17 cellular contexts compared by ENCODE assay signal in genomic region chr9:14352549-14352948, GRCh38. TPM values are rescaled to one million over a fixed set of nuclear protein-coding genes. Genes with fewer than 3 reads are reported as not detected.
DNase-seq lines count a peak whose midpoint lies in the region; ATAC-seq and TF ChIP-seq lines count a peak whose summit lies in the region.
"Had no signal": no experiment of that assay in that cellular context is flagged by ENCODE, and none has a peak within 500 bp of the region (broad histone marks: within the 10 kb centered on the region; RNA-seq: fewer than 3 reads in every experiment).

No MANE protein-coding gene starts in this region.

- H2BK12ac ChIP-seq in mesenchymal stem cell (ENCODE audit: low read length in 2 of 2) = no peak overlapping the region

- no peak overlapping the region for H4K8ac ChIP-seq in mesenchymal stem cell (ENCODE audit: low read length)

- H3K27ac Mint-ChIP-seq in CD14-positive monocyte = no peak overlapping the region
- H3K27ac Mint-ChIP-seq: activated CD8-positive, alpha-beta memory T cell treated with anti-CD3 and anti-CD28 coated beads, Interleukin-2, amount 10 ng/mL, durations not matched to agents 7 days and 5 days; activated naive CD4-positive, alpha-beta T cell treated with anti-CD3 and anti-CD28 coated beads, Interleukin-2, amount 50 U/mL, for 72 hours; stimulated activated memory B cell treated with anti-CD40 and anti-IgM and Interleukin-4, amounts not matched to agents 10 μg/mL and 1 μg/mL and 100 μg/mL, for 72 hours had no signal

- no peak overlapping the region for H3K4me2 ChIP-seq in mesenchymal stem cell (ENCODE audit: low read length, poor library complexity, severe bottlenecking)

- H2AFZ ChIP-seq in ACC112 (ENCODE audit: low read length, unreplicated experiment) (peak overlapping the region; percentile 27), mesenchymal stem cell (ENCODE audit: low read depth, low read length) (no peak overlapping the region)

- peaks cover 2% of the 10 kb centered on the region for H3K4me1 Mint-ChIP-seq in CD14-positive monocyte

- H3K27me3 Mint-ChIP-seq in CD14-positive monocyte (ENCODE audit: low read depth in 3 of 3) = peaks cover 17 to 32% (median 18%) of the 10 kb centered on the region in 3 donors

- H3K23ac ChIP-seq in mesenchymal stem cell (ENCODE audit: low read length in 2 of 2) = no peak overlapping the region

- H2AK5ac ChIP-seq in mesenchymal stem cell (ENCODE audit: low read length, severe bottlenecking) = no peak overlapping the region

- H2BK15ac ChIP-seq in mesenchymal stem cell (ENCODE audit: low read depth, poor library complexity, severe bottlenecking) = no peak overlapping the region

- DNase-seq in DMS53 treated with DMSO at 0.1 percent for 48 hours (lab: John Stamatoyannopoulos, UW; ENCODE audit: unreplicated experiment) = peak; percentile 6
- peak; percentile 9 for DNase-seq in mesenchymal stem cell
- no peak for DNase-seq in CD14-positive monocyte (ENCODE audit: low spot score)
- DNase-seq: activated CD8-positive, alpha-beta memory T cell treated with anti-CD3 and anti-CD28 coated beads, Interleukin-2, amount 10 ng/mL, durations not matched to agents 7 days and 5 days; C1 segment of cervical spinal cord; colonic mucosa; NK-92 treated with Interleukin-12 subunit alpha and Interleukin-12 subunit beta, amount 100 ng/mL, for 24 hours; stimulated activated CD4-positive, alpha-beta T cell treated with anti-CD3 and anti-CD28 coated beads, Interleukin-4, amount 100 ng/mL, for 24 hours; WERI-Rb-1 had no signal

- H3K14ac ChIP-seq in mesenchymal stem cell (ENCODE audit: low read length in 2 of 2) = peak overlapping the region in 1 of 2 experiments; percentile 39

- H3K27me3 ChIP-seq in ACC112 (ENCODE audit: insufficient read depth, low read length) (peaks cover 7% of the 10 kb centered on the region; the same call in 1 of the 2 replicates), mesenchymal stem cell (ENCODE audit: control insufficient read depth in 1 of 2, insufficient read depth in 1 of 2, low read length in 2 of 2) (peaks cover 61 to 91% of the 10 kb centered on the region in 2 experiments)

- peak overlapping the region in 1 of 2 experiments; percentile 61 for H3K18ac ChIP-seq in mesenchymal stem cell (ENCODE audit: low read depth in 1 of 2, low read length in 2 of 2)

- no peak overlapping the region for H4K91ac ChIP-seq in mesenchymal stem cell (ENCODE audit: low read length)

- H3K4me1 ChIP-seq in ACC112 (ENCODE audit: control insufficient read depth, insufficient read depth, low read length, unreplicated experiment) (peaks cover 23% of the 10 kb centered on the region), mesenchymal stem cell (ENCODE audit: control insufficient read depth, insufficient read depth, low read depth, low read length) (peaks cover 18% of the 10 kb centered on the region)

- H3K9me3 Mint-ChIP-seq in CD14-positive monocyte = peaks cover 0 to 12% (median 0%) of the 10 kb centered on the region in 7 donors
- H3K9me3 Mint-ChIP-seq: activated naive CD4-positive, alpha-beta T cell treated with anti-CD3 and anti-CD28 coated beads, Interleukin-2, amount 50 U/mL, for 72 hours; stimulated activated memory B cell treated with anti-CD40 and anti-IgM and Interleukin-4, amounts not matched to agents 10 μg/mL and 1 μg/mL and 100 μg/mL, for 72 hours had no signal

- H3K27ac ChIP-seq in ACC112 (ENCODE audit: low read depth, low read length) = no peak overlapping the region
- peak overlapping the region; percentile 76 for H3K27ac ChIP-seq in angular gyrus (ENCODE audit: low read depth, low read length)
- H3K27ac ChIP-seq in mesenchymal stem cell (ENCODE audit: low read length, poor library complexity, severe bottlenecking) = no peak overlapping the region
- H3K27ac ChIP-seq: colonic mucosa, SK-N-MC, WERI-Rb-1 had no signal

- no peaks in the 10 kb centered on the region for H3K9me3 ChIP-seq in mesenchymal stem cell (ENCODE audit: control insufficient read depth, low read length)
- H3K9me3 ChIP-seq: colonic mucosa had no signal

- H3K9ac ChIP-seq in mesenchymal stem cell (ENCODE audit: low read length) = peak overlapping the region; percentile 21

- no peak overlapping the region for H2BK5ac ChIP-seq in mesenchymal stem cell (ENCODE audit: low read depth, low read length, poor library complexity, severe bottlenecking)

- no peak overlapping the region for H2BK120ac ChIP-seq in mesenchymal stem cell (ENCODE audit: low read depth, low read length)

- ATAC-seq in GM21390 (IDR thresholded peaks at IDR 0.05; ENCODE audit: unreplicated experiment) (no peak), HG03135 (IDR thresholded peaks at IDR 0.05; ENCODE audit: unreplicated experiment) (no peak), GM19467 (IDR thresholded peaks at IDR 0.05; ENCODE audit: unreplicated experiment) (no peak)

- no peaks in the 10 kb centered on the region for H3K36me3 Mint-ChIP-seq in CD14-positive monocyte
- H3K36me3 Mint-ChIP-seq: stimulated activated memory B cell treated with anti-CD40 and anti-IgM and Interleukin-4, amounts not matched to agents 10 μg/mL and 1 μg/mL and 100 μg/mL, for 72 hours had no signal

- intact Hi-C loops in CD14-positive monocyte (cut with micrococcal nuclease) = loop anchor here (5.0 kb wide), 1 partner anchor 925 kb away; no protein-coding TSS in a partner anchor

- H3K4me3 Mint-ChIP-seq in CD14-positive monocyte = no peak overlapping the region
- H3K4me3 Mint-ChIP-seq: activated CD8-positive, alpha-beta memory T cell treated with anti-CD3 and anti-CD28 coated beads, Interleukin-2, amount 10 ng/mL, durations not matched to agents 7 days and 5 days; stimulated activated memory B cell treated with anti-CD40 and anti-IgM and Interleukin-4, amounts not matched to agents 10 μg/mL and 1 μg/mL and 100 μg/mL, for 72 hours had no signal

- peaks cover 5% of the 10 kb centered on the region for H3K79me2 ChIP-seq in ACC112 (ENCODE audit: control insufficient read depth, insufficient read depth, low read length, unreplicated experiment)

- H3K36me3 ChIP-seq in ACC112 (ENCODE audit: insufficient read depth, low read length) (no peaks in the 10 kb centered on the region), mesenchymal stem cell (ENCODE audit: control insufficient read depth in 1 of 2, insufficient read depth in 2 of 2, low read depth in 1 of 2, low read length in 2 of 2) (no peaks in the 10 kb centered on the region)
- H3K36me3 ChIP-seq: colonic mucosa, WERI-Rb-1 had no signal

- no peak overlapping the region for H3K4ac ChIP-seq in mesenchymal stem cell (ENCODE audit: low read depth in 1 of 2, low read length in 2 of 2)

- no peak for TF ChIP-seq CTCF in CD14-positive monocyte (IDR thresholded peaks at IDR 0.05)

- H3K79me1 ChIP-seq in mesenchymal stem cell (replicated peaks; ENCODE audit: low read length, poor library complexity, severe bottlenecking) = no peaks in the 10 kb centered on the region

- H3K4me3 ChIP-seq in ACC112 (ENCODE audit: low read depth, low read length) (peak overlapping the region; percentile 30), mesenchymal stem cell (ENCODE audit: insufficient read depth in 1 of 2, low read depth in 1 of 2, low read length in 2 of 2) (peak overlapping the region in 1 of 2 experiments; percentile 32)
- H3K4me3 ChIP-seq: colonic mucosa, SK-N-MC had no signal

- WGBS in mesenchymal stem cell = 43% methylated on average over 5 of the region's 5 CpGs

RNA-seq across cellular contexts. Expression of gene NFIB, which starts 38.6 kb away (rescaled TPM):
- polyA plus RNA-seq in mesenchymal stem cell (2013, experiment 1 of 2) = 1.2 TPM
- polyA plus RNA-seq in mesenchymal stem cell (2013, experiment 2 of 2) = 0.78 TPM
- not detected for polyA plus RNA-seq in CD14-positive monocyte
